In the genomic region with DNA sequence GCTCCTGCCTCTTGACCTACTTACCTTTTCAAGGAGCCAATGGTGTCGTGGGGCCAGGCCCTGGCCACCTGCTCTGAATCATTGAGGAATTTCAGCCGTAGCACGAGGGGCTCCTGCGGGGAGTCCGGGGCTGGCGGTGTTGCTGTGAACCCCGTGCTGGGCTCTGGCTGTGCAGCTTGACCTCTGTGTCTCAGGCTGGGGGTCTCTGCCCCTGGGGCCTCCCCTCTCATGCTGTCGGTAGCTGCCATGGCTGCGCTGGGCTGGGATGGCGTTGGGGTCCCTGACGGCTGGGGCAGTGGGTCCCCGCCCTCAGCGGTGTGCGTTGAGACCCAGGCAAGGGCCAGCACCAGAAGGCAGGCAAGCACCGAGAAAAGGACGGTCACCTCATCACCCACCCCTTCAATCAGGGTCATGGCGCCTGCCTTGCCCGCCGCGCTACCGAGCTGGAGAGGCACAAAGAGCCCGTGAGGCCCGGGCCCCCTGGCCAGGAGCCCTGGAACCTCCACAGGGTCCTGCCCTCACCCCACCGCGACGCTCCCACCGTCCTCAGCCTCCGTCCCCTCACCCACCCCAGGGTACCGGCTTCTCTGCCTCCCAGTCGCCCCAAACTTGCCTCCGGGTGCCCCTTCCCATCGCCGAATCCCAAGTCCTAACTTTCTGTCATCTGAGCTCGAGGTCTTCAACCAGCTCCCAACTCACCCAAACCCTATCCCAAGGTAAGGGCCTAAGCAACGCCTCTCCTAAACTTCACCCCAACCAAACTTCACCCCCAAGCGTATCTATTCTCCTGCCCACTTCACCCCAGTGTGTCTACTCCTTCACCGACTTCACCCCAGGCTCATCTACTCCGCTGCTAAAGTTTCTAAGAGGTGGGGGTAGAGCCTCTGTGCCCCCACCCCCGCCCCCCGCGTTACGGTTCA, we compare ENCODE assay signal across 8 cellular contexts. TPM values are rescaled to one million over a fixed set of nuclear protein-coding genes. Genes with fewer than 3 reads are reported as not detected.
DNase-seq lines count a peak whose midpoint lies in the region; ATAC-seq and TF ChIP-seq lines count a peak whose summit lies in the region.

No MANE protein-coding gene starts in this region.

- DNase-seq in fibroblast of villous mesenchyme (ENCODE audit: low read depth) (no peak), retinal pigment epithelial cell (ENCODE audit: low read depth) (no peak), NCI-H187 treated with DMSO at 0.1 percent for 48 hours (lab: John Stamatoyannopoulos, UW) (no peak), putamen (ENCODE audit: low spot score) (no peak)

- TF ChIP-seq CTCF in GM12875 (IDR thresholded peaks at IDR 0.05; ENCODE audit: borderline replicate concordance, insufficient read depth, low read depth, low read length) (no peak), fibroblast of villous mesenchyme (IDR thresholded peaks at IDR 0.05; ENCODE audit: insufficient read depth, low read depth, low read length) (no peak), retinal pigment epithelial cell (conservative IDR thresholded peaks at IDR 0.05; ENCODE audit: low read depth, low read length) (no peak)

- peak overlapping the region; percentile 80 for H3K4me3 ChIP-seq in GM12875 (ENCODE audit: low read depth, low read length)
- peak overlapping the region; percentile 72 for H3K4me3 ChIP-seq in fibroblast of villous mesenchyme (ENCODE audit: low read depth, low read length)
- H3K4me3 ChIP-seq in retinal pigment epithelial cell (ENCODE audit: low read length) = peak overlapping the region; percentile 72

- ATAC-seq in SK-N-SH treated with all-trans-retinoic acid at 6 μM for 48 hours (no peak), GM21717 (IDR thresholded peaks at IDR 0.05; ENCODE audit: unreplicated experiment) (no peak), HG03439 (IDR thresholded peaks at IDR 0.05; ENCODE audit: unreplicated experiment) (no peak)

TF ChIP-seq in SK-N-SH treated with all-trans-retinoic acid at 6 μM for 48 hours, 23 proteins besides CTCF, POLR2A, EP300 and RAD21:
- TF ChIP-seq, protein P1, sequence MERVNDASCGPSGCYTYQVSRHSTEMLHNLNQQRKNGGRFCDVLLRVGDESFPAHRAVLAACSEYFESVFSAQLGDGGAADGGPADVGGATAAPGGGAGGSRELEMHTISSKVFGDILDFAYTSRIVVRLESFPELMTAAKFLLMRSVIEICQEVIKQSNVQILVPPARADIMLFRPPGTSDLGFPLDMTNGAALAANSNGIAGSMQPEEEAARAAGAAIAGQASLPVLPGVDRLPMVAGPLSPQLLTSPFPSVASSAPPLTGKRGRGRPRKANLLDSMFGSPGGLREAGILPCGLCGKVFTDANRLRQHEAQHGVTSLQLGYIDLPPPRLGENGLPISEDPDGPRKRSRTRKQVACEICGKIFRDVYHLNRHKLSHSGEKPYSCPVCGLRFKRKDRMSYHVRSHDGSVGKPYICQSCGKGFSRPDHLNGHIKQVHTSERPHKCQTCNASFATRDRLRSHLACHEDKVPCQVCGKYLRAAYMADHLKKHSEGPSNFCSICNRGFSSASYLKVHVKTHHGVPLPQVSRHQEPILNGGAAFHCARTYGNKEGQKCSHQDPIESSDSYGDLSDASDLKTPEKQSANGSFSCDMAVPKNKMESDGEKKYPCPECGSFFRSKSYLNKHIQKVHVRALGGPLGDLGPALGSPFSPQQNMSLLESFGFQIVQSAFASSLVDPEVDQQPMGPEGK (CRISPR knock-in tag; IDR thresholded peaks at IDR 0.05; ENCODE audit: borderline replicate concordance) = peak; percentile 46; the same call in 1 of the 2 replicates
- TF ChIP-seq BACH2 (CRISPR knock-in tag; IDR thresholded peaks at IDR 0.05; ENCODE audit: borderline replicate concordance) = no peak

RNA-seq across cellular contexts. Expression of a gene that starts 0.9 kb away (rescaled TPM):
- 17.7 and 21.6 TPM in 2 replicates for total RNA-seq in fibroblast of villous mesenchyme

RNA-seq across cellular contexts. Expression of a gene that starts 1.8 kb away (rescaled TPM):
- total RNA-seq in fibroblast of villous mesenchyme = 87.2 and 103 TPM in 2 replicates

RNA-seq across cellular contexts. Expression of a gene that starts 3.9 kb away (rescaled TPM):
- total RNA-seq in fibroblast of villous mesenchyme = 59.2 and 83.8 TPM in 2 replicates

RNA-seq across cellular contexts. Expression of a gene that starts 23.0 kb away (rescaled TPM):
- 85.5 and 102 TPM in 2 replicates for total RNA-seq in fibroblast of villous mesenchyme

RNA-seq across cellular contexts. Expression of a gene that starts 24.7 kb away (rescaled TPM):
- total RNA-seq in fibroblast of villous mesenchyme = 22.2 and 22.9 TPM in 2 replicates
